Comparison of ENCODE assay signal across 8 cellular contexts in genomic region chr1:151024540-151025146, GRCh38. TPM values are rescaled to one million over a fixed set of nuclear protein-coding genes. Genes with fewer than 3 reads are reported as not detected.
DNase-seq lines count a peak whose midpoint lies in the region; ATAC-seq and TF ChIP-seq lines count a peak whose summit lies in the region.

No MANE protein-coding gene starts in this region.

- H3K27me3 Mint-ChIP-seq in IgD-negative memory B cell, result no peaks in the 10 kb centered on the region

- ATAC-seq in GM21619 (IDR thresholded peaks at IDR 0.05; ENCODE audit: unreplicated experiment), result no peak

- no peaks in the 10 kb centered on the region for H3K9me3 ChIP-seq in neutrophil

- DNase-seq in DMS 273 treated with DMSO at 0.1 percent for 48 hours (lab: John Stamatoyannopoulos, UW), result peak; percentile 99
- peak; percentile 50 for DNase-seq in RKO (ENCODE audit: low spot score)
- peak; percentile 65 to 76 for DNase-seq in activated T-helper 1 cell treated with anti-CD3 and anti-CD28 coated beads, Interleukin-2, amount 50 U/mL, for 16 hours (ENCODE audit: low read depth in 1 of 2, low spot score in 1 of 2)
- DNase-seq in fibroblast of villous mesenchyme (ENCODE audit: low read depth), result peak; percentile 72
- peak; percentile 40 for DNase-seq in stromal cell of bone marrow (ENCODE audit: low read depth)

- peak overlapping the region in 1 of 4 donors; percentile 79 for H3K4me3 Mint-ChIP-seq in IgD-negative memory B cell

- H3K36me3 Mint-ChIP-seq in IgD-negative memory B cell, result peaks cover 4% of the 10 kb centered on the region

- TF ChIP-seq CTCF in fibroblast of villous mesenchyme (IDR thresholded peaks at IDR 0.05; ENCODE audit: insufficient read depth, low read depth, low read length) (peak; percentile 86), neutrophil (IDR thresholded peaks at IDR 0.05) (peak; percentile 85)

- peaks cover 39% of the 10 kb centered on the region for H3K36me3 ChIP-seq in neutrophil

- H3K4me3 ChIP-seq in fibroblast of villous mesenchyme (ENCODE audit: low read depth, low read length) (no peak overlapping the region), neutrophil (ENCODE audit: low read depth in 1 of 2, low read length in 1 of 2) (no peak overlapping the region)

- no peaks in the 10 kb centered on the region for H3K9me3 Mint-ChIP-seq in IgD-negative memory B cell

- H3K27ac ChIP-seq in neutrophil, result peak overlapping the region; percentile 35

- H3K4me1 ChIP-seq in neutrophil (ENCODE audit: control insufficient read depth in 1 of 2, insufficient read depth in 1 of 2, low read depth in 1 of 2, low read length in 1 of 2), result peaks cover 8 to 9% of the 10 kb centered on the region in 2 experiments

- H3K4me1 Mint-ChIP-seq in IgD-negative memory B cell, result peaks cover 0 to 9% (median 5%) of the 10 kb centered on the region in 3 donors

- H3K27ac Mint-ChIP-seq in IgD-negative memory B cell, result peak overlapping the region in 2 of 3 donors; percentile 19 to 67

- no peaks in the 10 kb centered on the region for H3K27me3 ChIP-seq in neutrophil

RNA-seq across cellular contexts. Expression of gene BNIPL, which starts 11.7 kb away (rescaled TPM):
- polyA plus RNA-seq in IgD-negative memory B cell, result 0.13 TPM
- under 0.01 TPM in 2 replicates for total RNA-seq in fibroblast of villous mesenchyme

RNA-seq across cellular contexts. Expression of gene PRUNE1, which starts 16.4 kb away (rescaled TPM):
- polyA plus RNA-seq in IgD-negative memory B cell, result 36.2 TPM
- total RNA-seq in fibroblast of villous mesenchyme, result 9.7 and 12.1 TPM in 2 replicates

RNA-seq across cellular contexts. Expression of gene MINDY1, which starts 17.9 kb away (rescaled TPM):
- 2.3 TPM for polyA plus RNA-seq in IgD-negative memory B cell
- 10.8 and 11.0 TPM in 2 replicates for total RNA-seq in fibroblast of villous mesenchyme

RNA-seq across cellular contexts. Expression of gene C1orf56, which starts 22.9 kb away (rescaled TPM):
- polyA plus RNA-seq in IgD-negative memory B cell, result 4.5 TPM
- 2.6 and 3.0 TPM in 2 replicates for total RNA-seq in fibroblast of villous mesenchyme

RNA-seq across cellular contexts. Expression of gene CDC42SE1, which starts 34.8 kb away (rescaled TPM):
- polyA plus RNA-seq in IgD-negative memory B cell, result 86.2 TPM
- total RNA-seq in fibroblast of villous mesenchyme, result 47.0 and 68.2 TPM in 2 replicates

Comparison
In these comparisons a context has a peak if more than half of its experiments do, and no peak if none do; other contexts are left out.
1. DNase-seq: peak in every context shown above with its lines; median percentile 99 in DMS 273 treated with DMSO at 0.1 percent for 48 hours; 72 in fibroblast of villous mesenchyme; 70 in activated T-helper 1 cell treated with anti-CD3 and anti-CD28 coated beads, Interleukin-2, amount 50 U/mL, for 16 hours; 50 in RKO; 40 in stromal cell of bone marrow.